Comparison of ENCODE assay signal across 1 cellular context in genomic region chr20:41138217-41138526, GRCh38.
TF ChIP-seq lines count a peak whose summit lies in the region.

No MANE protein-coding gene starts in this region.

TF ChIP-seq in HepG2, 621 proteins besides CTCF, POLR2A, EP300 and RAD21 (continued from another document and continues in another):
- 0 out of 2 replicates have a peak, but pooled peaks have one; percentile 14 for TF ChIP-seq DMTF1 (CRISPR knock-in tag; IDR thresholded peaks at IDR 0.05)
- TF ChIP-seq ZNF614 (CRISPR knock-in tag; IDR thresholded peaks at IDR 0.05; ENCODE audit: borderline replicate concordance): no peak
- TF ChIP-seq ZNF232 (CRISPR knock-in tag; IDR thresholded peaks at IDR 0.05; ENCODE audit: borderline replicate concordance): no peak
- TF ChIP-seq PCBP1 (IDR thresholded peaks at IDR 0.05; ENCODE audit: borderline replicate concordance, low read depth, low read length): no peak
- TF ChIP-seq ZNF569 (CRISPR knock-in tag; IDR thresholded peaks at IDR 0.05; ENCODE audit: borderline replicate concordance): no peak
- no peak for TF ChIP-seq AFF4 (CRISPR knock-in tag; IDR thresholded peaks at IDR 0.05)
- TF ChIP-seq SMARCE1 (IDR thresholded peaks at IDR 0.05; ENCODE audit: borderline replicate concordance): no peak
- no peak for TF ChIP-seq MAF1 (CRISPR knock-in tag; IDR thresholded peaks at IDR 0.05; ENCODE audit: borderline replicate concordance)
- TF ChIP-seq SP5 (CRISPR knock-in tag; IDR thresholded peaks at IDR 0.05; ENCODE audit: borderline replicate concordance, low read depth): no peak
- TF ChIP-seq ZNF558 (CRISPR knock-in tag; IDR thresholded peaks at IDR 0.05; ENCODE audit: borderline replicate concordance): 0 out of 2 replicates have a peak, but pooled peaks have one; percentile 18
- TF ChIP-seq ZNF879 (CRISPR knock-in tag; IDR thresholded peaks at IDR 0.05): peak; percentile 77; the same call in 1 of the 2 replicates
- TF ChIP-seq SIX4 (CRISPR knock-in tag; IDR thresholded peaks at IDR 0.05): no peak
- no peak for TF ChIP-seq FOXO1 (CRISPR knock-in tag; IDR thresholded peaks at IDR 0.05)
- peak; percentile 5; the same call in 1 of the 2 replicates for TF ChIP-seq ZBTB37 (CRISPR knock-in tag; IDR thresholded peaks at IDR 0.05)
- no peak for TF ChIP-seq ZNF883 (CRISPR knock-in tag; IDR thresholded peaks at IDR 0.05; ENCODE audit: not compliant biosample characterization)
- TF ChIP-seq MIER3 (CRISPR knock-in tag; IDR thresholded peaks at IDR 0.05; ENCODE audit: borderline replicate concordance): no peak
- no peak for TF ChIP-seq XRCC5 (optimal IDR thresholded peaks at IDR 0.05; ENCODE audit: low read length)
- TF ChIP-seq HDAC6 (IDR thresholded peaks at IDR 0.05; ENCODE audit: low read depth, low read length): no peak
- no peak for TF ChIP-seq EZH2 (conservative IDR thresholded peaks at IDR 0.05; ENCODE audit: low read depth, low read length)
- no peak for TF ChIP-seq TRIM22 (IDR thresholded peaks at IDR 0.05)
- no peak for TF ChIP-seq PPARG (CRISPR knock-in tag; conservative IDR thresholded peaks at IDR 0.05)
- no peak; the same call in 1 of the 2 replicates for TF ChIP-seq FOSL1 (CRISPR knock-in tag; IDR thresholded peaks at IDR 0.05; ENCODE audit: borderline replicate concordance)
- TF ChIP-seq ZNF891 (CRISPR knock-in tag; IDR thresholded peaks at IDR 0.05): no peak
- TF ChIP-seq HES4 (CRISPR knock-in tag; IDR thresholded peaks at IDR 0.05; ENCODE audit: borderline replicate concordance): no peak
- TF ChIP-seq ZNF710 (CRISPR knock-in tag; IDR thresholded peaks at IDR 0.05; ENCODE audit: borderline replicate concordance): 0 out of 2 replicates have a peak, but pooled peaks have one; percentile 65
- no peak; the same call in 1 of the 2 replicates for TF ChIP-seq NKX3-1 (CRISPR knock-in tag; IDR thresholded peaks at IDR 0.05)
- TF ChIP-seq TBX3 (IDR thresholded peaks at IDR 0.05; ENCODE audit: borderline replicate concordance): no peak
- TF ChIP-seq CBFB (CRISPR knock-in tag; IDR thresholded peaks at IDR 0.05): no peak
- TF ChIP-seq MAX (IDR thresholded peaks at IDR 0.05): no peak; the same call in 1 of the 2 replicates
- no peak for TF ChIP-seq RNF2 (conservative IDR thresholded peaks at IDR 0.05; ENCODE audit: low read depth)
- TF ChIP-seq HNF4G (IDR thresholded peaks at IDR 0.05; ENCODE audit: borderline replicate concordance, low read depth, low read length): no peak
- no peak for TF ChIP-seq HNF4G (CRISPR knock-in tag; IDR thresholded peaks at IDR 0.05; ENCODE audit: borderline replicate concordance, low read depth)
- peak; percentile 40; the same call in 1 of the 2 replicates for TF ChIP-seq ZGPAT (CRISPR knock-in tag; IDR thresholded peaks at IDR 0.05)
- 0 out of 2 replicates have a peak, but pooled peaks have one; percentile 26 for TF ChIP-seq ZNF264 (CRISPR knock-in tag; IDR thresholded peaks at IDR 0.05)
- no peak for TF ChIP-seq HOXA9 (CRISPR knock-in tag; IDR thresholded peaks at IDR 0.05; ENCODE audit: borderline replicate concordance)
- no peak for TF ChIP-seq ZNF280B (CRISPR knock-in tag; IDR thresholded peaks at IDR 0.05; ENCODE audit: borderline replicate concordance)
- TF ChIP-seq REST (IDR thresholded peaks at IDR 0.05; ENCODE audit: borderline replicate concordance in 1 of 2, low read depth in 1 of 2, low read length in 2 of 2): no peak
- TF ChIP-seq KLF6 (CRISPR knock-in tag; IDR thresholded peaks at IDR 0.05): no peak
- no peak; the same call in 1 of the 2 replicates for TF ChIP-seq ZNF605 (CRISPR knock-in tag; IDR thresholded peaks at IDR 0.05)
- no peak for TF ChIP-seq ZEB1 (IDR thresholded peaks at IDR 0.05; ENCODE audit: insufficient replicate concordance, low read depth)
- TF ChIP-seq KAT7 (CRISPR knock-in tag; IDR thresholded peaks at IDR 0.05; ENCODE audit: borderline replicate concordance): no peak
- TF ChIP-seq ZNF589 (CRISPR knock-in tag; conservative IDR thresholded peaks at IDR 0.05): 0 out of 2 replicates have a peak, but pooled peaks have one; percentile 18
